Comparison of ENCODE assay signal across 18 cellular contexts in the genomic region with DNA sequence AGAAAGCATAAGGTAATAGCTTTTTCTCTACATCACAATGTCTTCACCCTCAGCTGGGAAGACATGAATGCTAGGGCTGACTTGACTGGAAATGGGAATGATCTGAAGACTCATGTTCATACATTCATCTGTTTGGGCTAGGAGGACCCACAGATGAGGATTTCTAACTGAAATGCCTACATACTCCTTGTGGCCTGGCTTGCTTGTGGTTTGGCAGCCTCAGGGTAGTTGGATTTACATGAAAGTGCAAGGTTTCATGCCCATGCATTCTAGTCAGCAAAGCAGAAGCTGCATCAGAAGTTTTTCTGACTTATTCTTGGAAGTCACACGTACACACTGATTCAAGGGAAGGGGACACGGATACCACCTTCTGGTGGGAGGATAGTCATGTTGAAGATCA.
"Had no signal": no experiment of that assay in that cellular context is flagged by ENCODE, and none has a peak within 500 bp of the region (broad histone marks: within the 10 kb centered on the region; RNA-seq: fewer than 3 reads in every experiment).

No MANE protein-coding gene starts in this region.

- H3K9me3 ChIP-seq: colonic mucosa, right atrium auricular region had no signal

- FAIRE-seq: TTC549 had no signal

- H3K27me3 ChIP-seq: colonic mucosa, right atrium auricular region had no signal

- H3K4me1 ChIP-seq: colonic mucosa had no signal

- DNase-seq: activated CD4-positive, CD25-positive, alpha-beta regulatory T cell; activated effector memory CD4-positive, alpha-beta T cell treated with anti-CD3 and anti-CD28 coated beads, Interleukin-2, amount 50 U/mL, for 16 hours; activated T-cell treated with anti-CD3 and anti-CD28 coated beads, Interleukin-2, amount 50 U/mL, for 24 hours; caudate nucleus; colonic mucosa; effector CD4-positive, alpha-beta T cell; immature natural killer cell; left cardiac atrium; naive thymus-derived CD4-positive, alpha-beta T cell; stimulated activated CD4-positive, alpha-beta T cell treated with anti-CD3 and anti-CD28 coated beads, Interleukin-1b, Interleukin-23, amount 100 ng/mL, for 48 hours; stimulated activated naive B cell treated with anti-CD40 and anti-IgM and Interleukin-4, amounts not matched to agents 10 μg/mL and 1 μg/mL and 100 μg/mL, for 72 hours; substantia nigra; T-helper 2 cell; trophoblast cell had no signal

- H3K27ac ChIP-seq: colonic mucosa, right atrium auricular region had no signal

- H3K36me3 Mint-ChIP-seq: activated naive CD4-positive, alpha-beta T cell treated with anti-CD3 and anti-CD28 coated beads, Interleukin-2, amount 50 U/mL, for 72 hours; naive thymus-derived CD4-positive, alpha-beta T cell; stimulated activated naive B cell treated with anti-CD40 and anti-IgM and Interleukin-4, amounts not matched to agents 10 μg/mL and 1 μg/mL and 100 μg/mL, for 72 hours had no signal

- H3K9me3 Mint-ChIP-seq: activated T-cell treated with anti-CD3 and anti-CD28 coated beads, Interleukin-2, amount 50 U/mL, for 24 hours had no signal

- H3K27ac Mint-ChIP-seq: activated naive CD4-positive, alpha-beta T cell treated with anti-CD3 and anti-CD28 coated beads, Interleukin-2, amount 50 U/mL, for 72 hours; activated T-cell treated with anti-CD3 and anti-CD28 coated beads, Interleukin-2, amount 50 U/mL, for 24 hours; immature natural killer cell; naive thymus-derived CD4-positive, alpha-beta T cell; stimulated activated naive B cell treated with anti-CD40 and anti-IgM and Interleukin-4, amounts not matched to agents 10 μg/mL and 1 μg/mL and 100 μg/mL, for 72 hours had no signal

- H3K4me1 Mint-ChIP-seq: immature natural killer cell; naive thymus-derived CD4-positive, alpha-beta T cell; stimulated activated naive B cell treated with anti-CD40 and anti-IgM and Interleukin-4, amounts not matched to agents 10 μg/mL and 1 μg/mL and 100 μg/mL, for 72 hours had no signal

- H3K4me3 ChIP-seq: colonic mucosa, lung, right atrium auricular region had no signal

- H3K36me3 ChIP-seq: colonic mucosa, right atrium auricular region had no signal

- H3K4me3 Mint-ChIP-seq: activated T-cell treated with anti-CD3 and anti-CD28 coated beads, Interleukin-2, amount 50 U/mL, for 24 hours; immature natural killer cell; naive thymus-derived CD4-positive, alpha-beta T cell; stimulated activated naive B cell treated with anti-CD40 and anti-IgM and Interleukin-4, amounts not matched to agents 10 μg/mL and 1 μg/mL and 100 μg/mL, for 72 hours had no signal

- H3K27me3 Mint-ChIP-seq: activated T-cell treated with anti-CD3 and anti-CD28 coated beads, Interleukin-2, amount 50 U/mL, for 24 hours; stimulated activated naive B cell treated with anti-CD40 and anti-IgM and Interleukin-4, amounts not matched to agents 10 μg/mL and 1 μg/mL and 100 μg/mL, for 72 hours had no signal

- ATAC-seq: activated naive CD4-positive, alpha-beta T cell treated with anti-CD3 and anti-CD28 coated beads, Interleukin-2, amount 50 U/mL, for 72 hours; left cardiac atrium; naive thymus-derived CD4-positive, alpha-beta T cell had no signal
